Comparison of ENCODE assay signal across 11 cellular contexts in genomic region chr4:1137063-1137771, GRCh38. TPM values are rescaled to one million over a fixed set of nuclear protein-coding genes. Genes with fewer than 3 reads are reported as not detected.
DNase-seq lines count a peak whose midpoint lies in the region; ATAC-seq, FAIRE-seq and TF ChIP-seq lines count a peak whose summit lies in the region.
"Had no signal": no experiment of that assay in that cellular context is flagged by ENCODE, and none has a peak within 500 bp of the region (broad histone marks: within the 10 kb centered on the region; RNA-seq: fewer than 3 reads in every experiment).

No MANE protein-coding gene starts in this region.

- H3K4me3 Mint-ChIP-seq in natural killer cell, result peak overlapping the region; percentile 92

- no peak for TF ChIP-seq RAD21 in GM12878 (IDR thresholded peaks at IDR 0.05; ENCODE audit: insufficient read depth, low read depth, low read length)

- peak; percentile 23 for FAIRE-seq in GM12878 (lab: Jason Lieb, UNC)

- H3K27me3 Mint-ChIP-seq in natural killer cell (ENCODE audit: low read depth in 2 of 2), result peaks cover 0 to 3% of the 10 kb centered on the region in 2 donors

- TF ChIP-seq CTCF in NB4 (IDR thresholded peaks at IDR 0.05; ENCODE audit: low read depth, low read length) (no peak), GM12878 (IDR thresholded peaks at IDR 0.05 in 2 of 3, conservative IDR thresholded peaks at IDR 0.05 in 1 of 3; ENCODE audit: control insufficient read depth in 2 of 3, extremely low read depth in 1 of 3, insufficient read depth in 1 of 3, low read depth in 3 of 3, low read length in 3 of 3) (no peak), natural killer cell (IDR thresholded peaks at IDR 0.05) (no peak)

- H3K4me1 ChIP-seq in GM12878 (ENCODE audit: control insufficient read depth, insufficient read depth, low read length), result no peaks in the 10 kb centered on the region; the same call in none of the 2 replicates

- CTCF ChIA-PET in GM12878 (lab: Yijun Ruan, JAX), result interaction anchor here (1.0 to 2.0 kb wide), 6 partner anchors 15 to 209 kb away, joined by 3 to 17 read pairs (median 4); partner anchors contain the start of gene UVSSA

- H3K4me2 ChIP-seq in GM12878 (ENCODE audit: control insufficient read depth, insufficient read depth), result peak overlapping the region; percentile 31

- DNase-seq in EH (ENCODE audit: low read depth) (peak; percentile 6), NB4 (ENCODE audit: low read depth) (peak; percentile 75), GM12878 (ENCODE audit: low read depth, low spot score) (peak; percentile 9), natural killer cell (no peak), kidney tubule cell (ENCODE audit: low spot score) (no peak), NCI-H2029 treated with DMSO at 0.1 percent for 48 hours (lab: John Stamatoyannopoulos, UW) (no peak)
- DNase-seq: NCI-H446 treated with DMSO at 0.1 percent for 48 hours had no signal

- WGBS in GM12878 (ENCODE audit: insufficient coverage, insufficient replicate concordance, low lambda C conversion rate, missing lambda C conversion rate), result 36% methylated on average over 8 of the region's 8 CpGs

- H3K36me3 Mint-ChIP-seq in natural killer cell, result no peaks in the 10 kb centered on the region

- H3K9me3 ChIP-seq in GM12878 (replicated peaks; ENCODE audit: control insufficient read depth, insufficient read depth, low read length), result no peaks in the 10 kb centered on the region; the same call in 1 of the 3 replicates

- H4K20me1 ChIP-seq in GM12878 (ENCODE audit: control insufficient read depth, insufficient read depth), result no peaks in the 10 kb centered on the region

- intact Hi-C loops in GM12878 (cut with micrococcal nuclease; ENCODE audit: unreplicated experiment), result no loop called here
- intact Hi-C loops in natural killer cell (cut with micrococcal nuclease), result no loop called here

- H3K27me3 ChIP-seq in GM12878 (replicated peaks in 1 of 2; ENCODE audit: control insufficient read depth in 2 of 2, insufficient read depth in 2 of 2, low read length in 1 of 2), result no peaks in the 10 kb centered on the region

- H3K9me3 Mint-ChIP-seq in natural killer cell, result no peaks in the 10 kb centered on the region

- POLR2A ChIA-PET in GM12878 (lab: Charles Lee), result interaction anchor here (0.9 to 1.8 kb wide), 2 partner anchors 22 to 210 kb away, joined by 3 to 4 read pairs; partner anchors contain the start of gene UVSSA

- TF ChIP-seq EP300 in GM12878 (IDR thresholded peaks at IDR 0.05; ENCODE audit: borderline replicate concordance in 1 of 2, control insufficient read depth in 1 of 2, low read depth in 2 of 2, low read length in 2 of 2), result no peak

- RAD21 ChIA-PET in GM12878 (lab: Charles Lee; ENCODE audit: unreplicated experiment), result interaction anchor here (0.9 to 1.5 kb wide), 5 partner anchors 26 to 216 kb away, joined by 3 to 13 read pairs (median 4); partner anchors contain the start of genes CTBP1 and UVSSA

- no peak overlapping the region for H3K27ac ChIP-seq in GM12878 (ENCODE audit: control insufficient read depth, insufficient read depth)

- no peak overlapping the region for H3K9ac ChIP-seq in GM12878 (ENCODE audit: control insufficient read depth, insufficient read depth, low read length)

- H3K79me2 ChIP-seq in GM12878 (ENCODE audit: control insufficient read depth, insufficient read depth, low read length), result no peaks in the 10 kb centered on the region

- H3K27ac Mint-ChIP-seq in natural killer cell, result peak overlapping the region; percentile 77 to 82

- in situ Hi-C loops in GM12878 (cut with MboI), result no loop called here

- H2AFZ ChIP-seq in GM12878 (ENCODE audit: control insufficient read depth, low read depth, low read length), result peak overlapping the region; percentile 85

- SMC1A ChIA-PET in GM12878 (lab: Charles Lee; ENCODE audit: uncharacterized antibody, unreplicated experiment), result interaction anchor here (0.9 to 2.9 kb wide), 11 partner anchors 10 to 209 kb away, joined by 3 to 17 read pairs (median 4); no protein-coding TSS in a partner anchor

- H3K4me3 ChIP-seq in NB4 (ENCODE audit: low read depth, low read length) (peak overlapping the region; percentile 61), GM12878 (no peak overlapping the region)

- no peak for TF ChIP-seq POLR2A in NB4 (IDR thresholded peaks at IDR 0.05; ENCODE audit: extremely low read depth, insufficient read length)
- no peak for TF ChIP-seq POLR2A in GM12878 (IDR thresholded peaks at IDR 0.05; ENCODE audit: low read depth, low read length)

- no TSS peak for BruUV-seq in GM12878 (replicated peaks; lab: Mats Ljungman, UMichigan)

- H3K36me3 ChIP-seq in GM12878 (ENCODE audit: control insufficient read depth in 2 of 2, insufficient read depth in 2 of 2, low read length in 1 of 2), result no peaks in the 10 kb centered on the region

- no peak for ATAC-seq in GM12878
- peak; percentile 61 to 81 (median 65) for ATAC-seq in natural killer cell
- no peak for ATAC-seq in GM18520 (IDR thresholded peaks at IDR 0.05; ENCODE audit: unreplicated experiment)
- no peak for ATAC-seq in HG02798 (IDR thresholded peaks at IDR 0.05; ENCODE audit: poor library complexity, unreplicated experiment)
- ATAC-seq: esophagus mucosa had no signal

- H3K4me1 Mint-ChIP-seq in natural killer cell, result peaks cover 19 to 25% of the 10 kb centered on the region in 2 donors

TF ChIP-seq in GM12878, 131 proteins besides CTCF, POLR2A, EP300 and RAD21 (continues in another document):
- TF ChIP-seq TCF3 (IDR thresholded peaks at IDR 0.05; ENCODE audit: borderline replicate concordance, insufficient read depth, low read depth, low read length), result no peak
- no peak for TF ChIP-seq MXI1 (IDR thresholded peaks at IDR 0.05; ENCODE audit: low read depth, low read length)
- no peak for TF ChIP-seq SMC3 (IDR thresholded peaks at IDR 0.05; ENCODE audit: borderline replicate concordance, low read length)
- TF ChIP-seq BCLAF1 (IDR thresholded peaks at IDR 0.05), result no peak
- no peak for TF ChIP-seq CREB1 (IDR thresholded peaks at IDR 0.05; ENCODE audit: low read depth)
- TF ChIP-seq PML (IDR thresholded peaks at IDR 0.05; ENCODE audit: low read length), result no peak
- no peak for TF ChIP-seq RBBP5 (conservative IDR thresholded peaks at IDR 0.05)

RNA-seq across cellular contexts. Expression of gene RNF212, which starts 23.9 kb away (rescaled TPM):
- not detected in 2 replicates for total RNA-seq in GM12878 (2013; cell fraction: nucleolus; rRNA removed)
- not detected in 2 replicates for total RNA-seq in GM12878 (2014; rRNA removed)
- not detected in 2 replicates for total RNA-seq in GM12878 (2014; rRNA removed; fragmentation: Illumina TruSeq; extraction: Trizol)
- total RNA-seq in GM12878 (2021), result not detected in 2 replicates
- polyA plus RNA-seq in GM12878 (2011; ENCODE audit: low read depth), result not detected
- polyA plus RNA-seq in GM12878 (2011; rRNA removed), result not detected in 2 replicates
- polyA plus RNA-seq in GM12878 (2011; cell fraction: cytosol; rRNA removed), result not detected in 2 replicates
- not detected in 2 replicates for polyA plus RNA-seq in GM12878 (2011; cell fraction: nucleus; rRNA removed)
- not detected in 2 replicates for polyA plus RNA-seq in GM12878 (2012)
- not detected in 2 replicates for polyA plus RNA-seq in GM12878 (2014; fragmentation: Illumina TruSeq; extraction: Trizol)
- polyA plus RNA-seq in GM12878 (2014; fragmentation: Nextera tagmentation; extraction: Ambion mirVana), result not detected
- polyA plus RNA-seq in GM12878 (2014; rRNA removed), result not detected in 2 replicates
- polyA plus RNA-seq in GM12878 (2016; fragmentation: Nextera tagmentation; extraction: Ambion mirVana), result not detected
- polyA minus RNA-seq in GM12878 (2011; rRNA and poly(A)+ RNA removed), result not detected in 2 replicates
- not detected in 2 replicates for polyA minus RNA-seq in GM12878 (2011; cell fraction: cytosol; rRNA and poly(A)+ RNA removed)
- polyA minus RNA-seq in GM12878 (2011; cell fraction: nucleus; rRNA and poly(A)+ RNA removed), result not detected in 2 replicates
- total RNA-seq in natural killer cell, result 1 to 10 TPM; 1.0 to 2.0 (median 1.7) TPM
- total RNA-seq: G401 had no signal

RNA-seq across cellular contexts. Expression of gene SPON2, which starts 35.2 kb away (rescaled TPM):
- total RNA-seq in GM12878 (2013; cell fraction: nucleolus; rRNA removed), result 71.0 and 75.2 TPM in 2 replicates
- total RNA-seq in GM12878 (2014; rRNA removed), result 8.7 and 10.4 TPM in 2 replicates
- total RNA-seq in GM12878 (2014; rRNA removed; fragmentation: Illumina TruSeq; extraction: Trizol), result 6.9 and 9.1 TPM in 2 replicates
- 9.3 and 10.2 TPM in 2 replicates for total RNA-seq in GM12878 (2021)
- polyA plus RNA-seq in GM12878 (2011; ENCODE audit: low read depth), result 3.6 TPM
- 6.7 and 7.5 TPM in 2 replicates for polyA plus RNA-seq in GM12878 (2011; rRNA removed)
- polyA plus RNA-seq in GM12878 (2011; cell fraction: cytosol; rRNA removed), result 7.6 and 10.1 TPM in 2 replicates
- 36.0 and 37.7 TPM in 2 replicates for polyA plus RNA-seq in GM12878 (2011; cell fraction: nucleus; rRNA removed)
- 11.7 and 12.2 TPM in 2 replicates for polyA plus RNA-seq in GM12878 (2012)
- polyA plus RNA-seq in GM12878 (2014; fragmentation: Illumina TruSeq; extraction: Trizol), result 2.6 and 5.1 TPM in 2 replicates
- 1 to 10 TPM; 1.1 to 1.6 TPM for polyA plus RNA-seq in GM12878 (2014; fragmentation: Nextera tagmentation; extraction: Ambion mirVana)
- 10.1 and 11.2 TPM in 2 replicates for polyA plus RNA-seq in GM12878 (2014; rRNA removed)
- polyA plus RNA-seq in GM12878 (2016; fragmentation: Nextera tagmentation; extraction: Ambion mirVana), result 1 to 10 TPM; 7.1 to 9.6 TPM
- 2.0 and 6.5 TPM in 2 replicates for polyA minus RNA-seq in GM12878 (2011; rRNA and poly(A)+ RNA removed)
- 3.3 and 4.9 TPM in 2 replicates for polyA minus RNA-seq in GM12878 (2011; cell fraction: cytosol; rRNA and poly(A)+ RNA removed)
- polyA minus RNA-seq in GM12878 (2011; cell fraction: nucleus; rRNA and poly(A)+ RNA removed), result 13.2 and 17.9 TPM in 2 replicates
- total RNA-seq in natural killer cell, result 1,000 to 10,000 TPM; 1,124 to 1,574 (median 1,339) TPM
- total RNA-seq: G401 had no signal

Comparison
In these comparisons a context has a peak if more than half of its experiments do, and no peak if none do; other contexts are left out.
1. DNase-seq: peak in EH (single experiment), NB4 (single experiment) and GM12878 (single experiment); none in natural killer cell (single experiment), kidney tubule cell (single experiment) and NCI-H2029 treated with DMSO at 0.1 percent for 48 hours (single experiment).
2. ATAC-seq: peak in natural killer cell (3 of 3); none in GM12878 (single experiment), GM18520 (single experiment) and HG02798 (single experiment).
3. RNA of gene SPON2, which starts 35.2 kb away (total RNA-seq): 1,124 to 1,574 TPM in natural killer cell; 6.9 to 75.2 TPM in GM12878; every median in the first group is over 10 times any median in the second.